In the genomic region with DNA sequence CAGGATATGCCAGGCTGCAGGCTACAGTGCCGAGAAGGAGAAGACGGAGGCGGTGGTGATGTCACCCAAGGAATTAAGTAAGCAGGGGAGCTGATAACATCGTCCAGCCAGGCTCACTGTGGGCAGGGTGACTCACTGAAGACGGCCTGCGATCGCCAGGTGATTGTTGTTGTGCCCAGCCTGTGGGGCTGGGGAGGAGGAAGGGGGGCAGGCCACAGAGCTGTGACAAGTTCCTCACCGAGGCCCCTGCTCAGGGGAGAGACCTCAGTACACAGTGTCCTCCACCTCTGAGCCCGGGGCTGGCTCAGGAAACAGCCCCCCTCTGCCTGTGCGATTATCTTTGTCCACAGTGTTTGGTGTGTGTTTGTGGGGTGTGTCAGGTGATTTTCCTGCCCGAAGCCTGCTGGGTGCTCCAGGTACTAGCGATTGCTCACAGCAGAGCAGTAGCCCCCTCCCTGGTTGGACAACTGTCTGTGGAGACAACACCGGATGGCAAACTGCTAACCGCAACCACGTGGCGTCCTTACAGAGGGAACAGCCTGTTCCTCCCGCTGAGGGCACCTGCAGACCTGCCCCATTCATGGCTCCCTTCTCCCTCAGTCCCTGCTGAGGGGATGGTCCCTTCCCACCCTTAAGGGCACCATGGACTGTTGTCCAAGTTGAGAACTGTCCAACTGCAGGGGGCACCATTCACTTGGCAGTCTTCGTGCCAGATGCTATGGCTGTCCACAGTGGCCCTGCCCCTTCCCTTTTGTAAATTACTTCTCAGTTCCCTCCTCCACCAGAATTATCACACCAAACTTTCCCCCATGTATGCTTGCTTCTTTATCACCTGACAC, we compare ENCODE assay signal across 7 cellular contexts.
DNase-seq lines count a peak whose midpoint lies in the region; ATAC-seq and FAIRE-seq lines count a peak whose summit lies in the region.

No MANE protein-coding gene starts in this region.

- H3K4me3 ChIP-seq in SJSA1: no peak overlapping the region

- no peaks in the 10 kb centered on the region for H3K27me3 ChIP-seq in SJSA1 (replicated peaks)

- FAIRE-seq in urothelium cell line (lab: Jason Lieb, UNC): peak; percentile 65

- ATAC-seq in GM18517 (IDR thresholded peaks at IDR 0.05; ENCODE audit: unreplicated experiment): peak; percentile 55
- peak; percentile 43 for ATAC-seq in HG03432 (IDR thresholded peaks at IDR 0.05; ENCODE audit: unreplicated experiment)

- H3K4me1 ChIP-seq in SJSA1 (replicated peaks): peaks cover 22% of the 10 kb centered on the region

- peak; percentile 71 to 85 for DNase-seq in SJSA1 (ENCODE audit: low read depth in 1 of 2, low spot score in 2 of 2)
- DNase-seq in activated naive CD4-positive, alpha-beta T cell treated with Interleukin-2 at 50 U/mL for 16 hours: peak; percentile 72
- peak; percentile 50 for DNase-seq in glomerular endothelial cell (ENCODE audit: extremely low read depth, low read depth, low spot score)
- DNase-seq in pulmonary artery endothelial cell (ENCODE audit: low read depth, low spot score): peak; percentile 73
- peak; percentile 65 for DNase-seq in urothelium cell line (ENCODE audit: low spot score)

- no peak overlapping the region for H3K27ac ChIP-seq in SJSA1

- H3K9me3 ChIP-seq in SJSA1 (replicated peaks): no peaks in the 10 kb centered on the region

- H3K36me3 ChIP-seq in SJSA1: no peaks in the 10 kb centered on the region
